15 cellular contexts compared by ENCODE assay signal in genomic region chr10:12530017-12530416, GRCh38.
DNase-seq lines count a peak whose midpoint lies in the region; ATAC-seq and TF ChIP-seq lines count a peak whose summit lies in the region.
"Had no signal": no experiment of that assay in that cellular context is flagged by ENCODE, and none has a peak within 500 bp of the region (broad histone marks: within the 10 kb centered on the region; RNA-seq: fewer than 3 reads in every experiment).

No MANE protein-coding gene starts in this region.

- H2AK9ac ChIP-seq in IMR-90 (replicated peaks; ENCODE audit: low read depth, low read length, poor library complexity), result no peak overlapping the region

- H3K36me3 ChIP-seq in IMR-90 (ENCODE audit: control insufficient read depth, insufficient read depth, low read length), result no peaks in the 10 kb centered on the region
- no peaks in the 10 kb centered on the region for H3K36me3 ChIP-seq in MG63
- no peaks in the 10 kb centered on the region for H3K36me3 ChIP-seq in rectal smooth muscle tissue (ENCODE audit: control insufficient read depth, insufficient read depth, low read length)
- H3K36me3 ChIP-seq: BE2C had no signal

- H3K9me3 ChIP-seq in IMR-90 (ENCODE audit: control insufficient read depth, insufficient read depth, low read length), result peaks cover 2% of the 10 kb centered on the region
- no peaks in the 10 kb centered on the region for H3K9me3 ChIP-seq in MG63
- H3K9me3 ChIP-seq: A549, BE2C had no signal

- no peak for TF ChIP-seq CTCF in IMR-90 (conservative IDR thresholded peaks at IDR 0.05; ENCODE audit: low read depth, low read length)

- no peak overlapping the region for H3K56ac ChIP-seq in IMR-90 (ENCODE audit: extremely low read depth, insufficient read depth, low read length)

- H3K4me2 ChIP-seq in IMR-90 (ENCODE audit: low read depth, low read length), result peak overlapping the region; percentile 8; the same call in 1 of the 2 replicates
- H3K4me2 ChIP-seq: A549, GM23338 had no signal

- H4K20me1 ChIP-seq in IMR-90 (ENCODE audit: insufficient read depth, low read length), result no peaks in the 10 kb centered on the region

- no peak for TF ChIP-seq RAD21 in IMR-90 (IDR thresholded peaks at IDR 0.05; ENCODE audit: low read length)

- no peak overlapping the region for H2AFZ ChIP-seq in IMR-90 (replicated peaks; ENCODE audit: low read length, poor library complexity)
- H2AFZ ChIP-seq: GM23338 had no signal

- H3K27ac Mint-ChIP-seq in stimulated activated naive CD8-positive, alpha-beta T cell treated with anti-CD3 and anti-CD28 coated beads, Interleukin-15, amount 100 ng/mL, for 72 hours, result no peak overlapping the region
- no peak overlapping the region for H3K27ac Mint-ChIP-seq in activated CD4-positive, alpha-beta memory T cell treated with anti-CD3 and anti-CD28 coated beads for 36 hours
- H3K27ac Mint-ChIP-seq: GM23338 had no signal

- in situ Hi-C loops in IMR-90 (cut with MboI; ENCODE audit: low sequenced_read_pairs), result no loop called here

- dilution Hi-C loops in IMR-90 (cut with HindIII; ENCODE audit: low sequenced_read_pairs, unreplicated experiment), result no loop called here

- no peak overlapping the region for H2AK5ac ChIP-seq in IMR-90 (ENCODE audit: low read depth, low read length)

- BruUV-seq in IMR-90 (replicated peaks; lab: Mats Ljungman, UMichigan), result no TSS peak

- no peak overlapping the region for H4K91ac ChIP-seq in IMR-90 (ENCODE audit: insufficient read depth, low read depth, low read length)

- intact Hi-C loops in IMR-90 (cut with micrococcal nuclease), result no loop called here
- intact Hi-C loops in activated CD4-positive, alpha-beta memory T cell treated with anti-CD3 and anti-CD28 coated beads for 36 hours (cut with micrococcal nuclease), result no loop called here

- H2BK15ac ChIP-seq in IMR-90 (ENCODE audit: low read depth, low read length), result no peak overlapping the region

- H3K4me3 ChIP-seq in IMR-90 (ENCODE audit: insufficient read depth, low read depth, low read length) (no peak overlapping the region), MG63 (no peak overlapping the region), rectal smooth muscle tissue (ENCODE audit: low read length) (no peak overlapping the region)
- H3K4me3 ChIP-seq: A549, GM12878, GM23338 had no signal

- TF ChIP-seq POLR2A in IMR-90 (IDR thresholded peaks at IDR 0.05; ENCODE audit: low read depth, low read length), result no peak

- H3K9me3 Mint-ChIP-seq in stimulated activated naive CD8-positive, alpha-beta T cell treated with anti-CD3 and anti-CD28 coated beads, Interleukin-15, amount 100 ng/mL, for 72 hours, result peaks cover 0 to 5% of the 10 kb centered on the region in 2 donors
- H3K9me3 Mint-ChIP-seq in activated CD4-positive, alpha-beta memory T cell treated with anti-CD3 and anti-CD28 coated beads for 36 hours, result peaks cover 16% of the 10 kb centered on the region

- WGBS in IMR-90 (ENCODE audit: extremely low coverage in 2 of 2, insufficient read length in 1 of 2), 2 experiments, result 8% methylated on average over 2 of the region's 9 CpGs; no CpG with 5 or more reads in 1 of the 2 experiments

- peaks cover 7% of the 10 kb centered on the region for H3K4me1 Mint-ChIP-seq in stimulated activated naive CD8-positive, alpha-beta T cell treated with anti-CD3 and anti-CD28 coated beads, Interleukin-15, amount 100 ng/mL, for 72 hours
- peaks cover 10% of the 10 kb centered on the region for H3K4me1 Mint-ChIP-seq in activated CD4-positive, alpha-beta memory T cell treated with anti-CD3 and anti-CD28 coated beads for 36 hours (ENCODE audit: low read depth)
- H3K4me1 Mint-ChIP-seq: GM23338 had no signal

- no peak overlapping the region for H3K23ac ChIP-seq in IMR-90 (ENCODE audit: low read depth, low read length)

- no peak overlapping the region for H2BK20ac ChIP-seq in IMR-90 (ENCODE audit: low read depth, low read length)

- no peaks in the 10 kb centered on the region for H3K27me3 ChIP-seq in IMR-90 (ENCODE audit: control insufficient read depth, insufficient read depth, low read length)
- H3K27me3 ChIP-seq in MG63, result no peaks in the 10 kb centered on the region
- H3K27me3 ChIP-seq in rectal smooth muscle tissue (ENCODE audit: control insufficient read depth, insufficient read depth, low read length), result no peaks in the 10 kb centered on the region
- H3K27me3 ChIP-seq: BE2C had no signal

- no peaks in the 10 kb centered on the region for H3K79me1 ChIP-seq in IMR-90 (ENCODE audit: low read depth in 1 of 2, low read length in 2 of 2)

- CTCF ChIA-PET in IMR-90 (lab: Yijun Ruan, JAX), result no interaction called here
- CTCF ChIA-PET in activated CD4-positive, alpha-beta memory T cell treated with anti-CD3 and anti-CD28 coated beads for 36 hours (lab: Charles Lee), result no interaction called here

- H3K18ac ChIP-seq in IMR-90 (ENCODE audit: low read depth, low read length), result 0 out of 2 replicates have a peak overlapping the region, but pooled peaks have one; percentile 5

- no peak overlapping the region for H3K4ac ChIP-seq in IMR-90 (ENCODE audit: low read depth, low read length)

- H3K9ac ChIP-seq in IMR-90 (ENCODE audit: low read depth, low read length), result no peak overlapping the region
- H3K9ac ChIP-seq in rectal smooth muscle tissue (ENCODE audit: low read length), result no peak overlapping the region

- no peak overlapping the region for H3K27ac ChIP-seq in IMR-90 (ENCODE audit: insufficient read depth, low read length)
- H3K27ac ChIP-seq in rectal smooth muscle tissue (ENCODE audit: low read depth, low read length), result peak overlapping the region; percentile 63
- H3K27ac ChIP-seq: A549 had no signal

- H3K9me1 ChIP-seq in IMR-90 (ENCODE audit: insufficient read depth, low read length), result no peaks in the 10 kb centered on the region

- peak; percentile 57 for ATAC-seq in IMR-90 (ENCODE audit: low read depth)
- ATAC-seq in HG03432 (IDR thresholded peaks at IDR 0.05; ENCODE audit: unreplicated experiment), result no peak
- ATAC-seq in stimulated activated naive CD8-positive, alpha-beta T cell treated with anti-CD3 and anti-CD28 coated beads, Interleukin-15, amount 100 ng/mL, for 72 hours, result no peak
- ATAC-seq: A549, GM12878, GM23338 had no signal

- H3K36me3 Mint-ChIP-seq in activated CD4-positive, alpha-beta memory T cell treated with anti-CD3 and anti-CD28 coated beads for 36 hours, result peaks cover 8% of the 10 kb centered on the region

- H3K14ac ChIP-seq in IMR-90 (replicated peaks; ENCODE audit: low read depth, low read length), result no peak overlapping the region

- no peak overlapping the region for H3K4me3 Mint-ChIP-seq in stimulated activated naive CD8-positive, alpha-beta T cell treated with anti-CD3 and anti-CD28 coated beads, Interleukin-15, amount 100 ng/mL, for 72 hours
- H3K4me3 Mint-ChIP-seq in activated CD4-positive, alpha-beta memory T cell treated with anti-CD3 and anti-CD28 coated beads for 36 hours, result no peak overlapping the region
- H3K4me3 Mint-ChIP-seq: CD4-positive, alpha-beta memory T cell; GM23338 had no signal

- POLR2A ChIA-PET in IMR-90 (lab: Charles Lee; ENCODE audit: unreplicated experiment), result no interaction called here
- POLR2A ChIA-PET in activated CD4-positive, alpha-beta memory T cell treated with anti-CD3 and anti-CD28 coated beads for 36 hours (lab: Charles Lee), result no interaction called here

- DNase-seq in IMR-90 (peak; percentile 24), MG63 (peak; percentile 50), islet precursor cell (peak; percentile 21), NCI-H2227 (lab: John Stamatoyannopoulos, UW; ENCODE audit: unreplicated experiment) (no peak)
- no peak for DNase-seq in stimulated activated naive CD8-positive, alpha-beta T cell treated with anti-CD3 and anti-CD28 coated beads, Interleukin-15, amount 100 ng/mL, for 72 hours
- no peak for DNase-seq in activated CD4-positive, alpha-beta memory T cell treated with anti-CD3 and anti-CD28 coated beads for 36 hours
- DNase-seq: BE2C; CD4-positive, alpha-beta memory T cell; DMS79; H7 had no signal

- no peak overlapping the region for H4K8ac ChIP-seq in IMR-90 (ENCODE audit: low read depth in 2 of 2, low read length in 2 of 2)

- no peak overlapping the region for H2BK120ac ChIP-seq in IMR-90 (ENCODE audit: low read depth, low read length)

- H4K5ac ChIP-seq in IMR-90 (ENCODE audit: low read depth, low read length), result no peak overlapping the region

- H2BK5ac ChIP-seq in IMR-90 (ENCODE audit: low read depth, low read length, poor library complexity, severe bottlenecking), result no peak overlapping the region

- peaks cover 3% of the 10 kb centered on the region; the same call in 1 of the 2 replicates for H3K4me1 ChIP-seq in IMR-90 (ENCODE audit: control insufficient read depth, insufficient read depth, low read length)
- no peaks in the 10 kb centered on the region for H3K4me1 ChIP-seq in rectal smooth muscle tissue (ENCODE audit: control insufficient read depth, insufficient read depth, low read length)
- H3K4me1 ChIP-seq: A549 had no signal

- H3K27me3 Mint-ChIP-seq in stimulated activated naive CD8-positive, alpha-beta T cell treated with anti-CD3 and anti-CD28 coated beads, Interleukin-15, amount 100 ng/mL, for 72 hours, result no peaks in the 10 kb centered on the region
- no peaks in the 10 kb centered on the region for H3K27me3 Mint-ChIP-seq in activated CD4-positive, alpha-beta memory T cell treated with anti-CD3 and anti-CD28 coated beads for 36 hours
- H3K27me3 Mint-ChIP-seq: CD4-positive, alpha-beta memory T cell had no signal

TF ChIP-seq in IMR-90, 13 proteins besides CTCF, POLR2A, EP300 and RAD21:
- no peak for TF ChIP-seq MAFK (IDR thresholded peaks at IDR 0.05; ENCODE audit: low read depth, low read length)
- TF ChIP-seq USF2 (IDR thresholded peaks at IDR 0.05; ENCODE audit: low read depth, low read length), result no peak
- TF ChIP-seq CEBPB (IDR thresholded peaks at IDR 0.05; ENCODE audit: low read depth, low read length), result no peak
TF ChIP-seq in IMR-90: peak in this region for 0.

Comparison
In these comparisons a context has a peak if more than half of its experiments do, and no peak if none do; other contexts are left out.
1. DNase-seq: peak in IMR-90 (single experiment), MG63 (single experiment) and islet precursor cell (single experiment); none in NCI-H2227 (single experiment), stimulated activated naive CD8-positive, alpha-beta T cell treated with anti-CD3 and anti-CD28 coated beads, Interleukin-15, amount 100 ng/mL, for 72 hours (0 of 2) and activated CD4-positive, alpha-beta memory T cell treated with anti-CD3 and anti-CD28 coated beads for 36 hours (single experiment).